Comparison of ENCODE assay signal across 15 cellular contexts in genomic region chr22:17846326-17846992, GRCh38.
DNase-seq lines count a peak whose midpoint lies in the region; ATAC-seq, FAIRE-seq and TF ChIP-seq lines count a peak whose summit lies in the region.
"Had no signal": no experiment of that assay in that cellular context is flagged by ENCODE, and none has a peak within 500 bp of the region (broad histone marks: within the 10 kb centered on the region; RNA-seq: fewer than 3 reads in every experiment).

No MANE protein-coding gene starts in this region.

- dilution Hi-C loops in keratinocyte (cut with MboI; ENCODE audit: extremely low pct_ligation_motif_present, low sequenced_read_pairs), result no loop called here

- peaks cover 27% of the 10 kb centered on the region for H3K36me3 Mint-ChIP-seq in brain
- H3K36me3 Mint-ChIP-seq in naive thymus-derived CD4-positive, alpha-beta T cell, result peaks cover 0 to 3% (median 0%) of the 10 kb centered on the region in 5 donors

- TF ChIP-seq EP300 in sigmoid colon (IDR thresholded peaks at IDR 0.05), result no peak

- H3K79me2 ChIP-seq in keratinocyte (ENCODE audit: control insufficient read depth, insufficient read depth, low read length), result peaks cover 4% of the 10 kb centered on the region

- H3K27me3 Mint-ChIP-seq in brain, result no peaks in the 10 kb centered on the region
- no peaks in the 10 kb centered on the region for H3K27me3 Mint-ChIP-seq in naive thymus-derived CD4-positive, alpha-beta T cell
- H3K27me3 Mint-ChIP-seq: activated B cell treated with CpG ODN at 0.5 μM for 24 hours; activated T-helper 17 cell treated with anti-CD3 and anti-CD28 coated beads, Interleukin-2, amount 50 U/mL, for 72 hours; B cell had no signal

- H3K4me3 ChIP-seq in keratinocyte (ENCODE audit: control insufficient read depth in 2 of 3, extremely low read depth in 1 of 3, insufficient read depth in 2 of 3, low read depth in 1 of 3, low read length in 3 of 3), result no peak overlapping the region
- peak overlapping the region in 1 of 4 donors; percentile 3 for H3K4me3 ChIP-seq in sigmoid colon
- H3K4me3 ChIP-seq in naive thymus-derived CD4-positive, alpha-beta T cell (ENCODE audit: low read length), result no peak overlapping the region
- H3K4me3 ChIP-seq: MG63 had no signal

- H3K4me1 ChIP-seq in keratinocyte (ENCODE audit: control insufficient read depth, extremely low read depth, insufficient read depth, low read length) (peaks cover 34% of the 10 kb centered on the region), sigmoid colon (peaks cover 0 to 80% (median 64%) of the 10 kb centered on the region in 4 donors)
- H3K4me1 ChIP-seq in naive thymus-derived CD4-positive, alpha-beta T cell (ENCODE audit: control insufficient read depth in 2 of 2, insufficient read depth in 2 of 2, low read length in 2 of 2), result peaks cover 0 to 7% of the 10 kb centered on the region in 2 donors

- no peak overlapping the region for H2AFZ ChIP-seq in keratinocyte (ENCODE audit: control insufficient read depth, low read length)

- peaks cover 22 to 33% of the 10 kb centered on the region in 2 experiments for H3K36me3 ChIP-seq in keratinocyte (ENCODE audit: control insufficient read depth in 2 of 2, extremely low read depth in 1 of 2, insufficient read depth in 2 of 2, low read length in 2 of 2)
- H3K36me3 ChIP-seq in sigmoid colon, result peaks cover 0 to 6% (median under 1%) of the 10 kb centered on the region in 4 donors
- H3K36me3 ChIP-seq in naive thymus-derived CD4-positive, alpha-beta T cell (ENCODE audit: control insufficient read depth in 2 of 3, insufficient read depth in 3 of 3, low read length in 3 of 3), result no peaks in the 10 kb centered on the region

- no peak for TF ChIP-seq POLR2A in sigmoid colon (IDR thresholded peaks at IDR 0.05)

- H3K9me3 Mint-ChIP-seq in brain, result no peaks in the 10 kb centered on the region
- no peaks in the 10 kb centered on the region for H3K9me3 Mint-ChIP-seq in naive thymus-derived CD4-positive, alpha-beta T cell
- H3K9me3 Mint-ChIP-seq: activated B cell treated with CpG ODN at 0.5 μM for 24 hours; activated T-helper 17 cell treated with anti-CD3 and anti-CD28 coated beads, Interleukin-2, amount 50 U/mL, for 72 hours had no signal

- H3K27ac Mint-ChIP-seq in brain, result peak overlapping the region in 4 of 5 experiments; percentile 77 to 92 (median 86)
- peak overlapping the region in 1 of 9 donors; percentile 29 for H3K27ac Mint-ChIP-seq in naive thymus-derived CD4-positive, alpha-beta T cell
- H3K27ac Mint-ChIP-seq: activated B cell treated with CpG ODN at 0.5 μM for 24 hours; activated T-helper 17 cell treated with anti-CD3 and anti-CD28 coated beads, Interleukin-2, amount 50 U/mL, for 72 hours; B cell had no signal

- peak overlapping the region in 1 of 5 experiments; percentile 31 for H3K4me3 Mint-ChIP-seq in brain
- H3K4me3 Mint-ChIP-seq in naive thymus-derived CD4-positive, alpha-beta T cell, result no peak overlapping the region
- H3K4me3 Mint-ChIP-seq: activated B cell treated with CpG ODN at 0.5 μM for 24 hours; activated T-helper 17 cell treated with anti-CD3 and anti-CD28 coated beads, Interleukin-2, amount 50 U/mL, for 72 hours; B cell had no signal

- H3K27ac ChIP-seq in keratinocyte (ENCODE audit: control insufficient read depth, insufficient read depth, low read length) (peak overlapping the region; percentile 75), sigmoid colon (peak overlapping the region; percentile 84 to 93 (median 90))
- H3K27ac ChIP-seq in naive thymus-derived CD4-positive, alpha-beta T cell (ENCODE audit: low read depth, low read length), result no peak overlapping the region

- DNase-seq in AG09319 (ENCODE audit: extremely low read depth, low read depth) (peak; percentile 24), keratinocyte (ENCODE audit: low read depth, low spot score) (no peak), sigmoid colon (peak; percentile 77), NCI-H226 (no peak)
- no peak for DNase-seq in naive thymus-derived CD4-positive, alpha-beta T cell
- DNase-seq in NK-92 treated with Interleukin-12 subunit alpha and Interleukin-12 subunit beta, amount 100 ng/mL, for 24 hours (lab: John Stamatoyannopoulos, UW), result no peak
- DNase-seq: activated B cell treated with CpG ODN at 0.5 μM for 24 hours, MG63, NCI-H526 treated with DMSO at 0.1 percent for 48 hours, SIG-M5 had no signal

- no peak for FAIRE-seq in keratinocyte (lab: Jason Lieb, UNC)
- FAIRE-seq: colon had no signal

- peaks cover 12% of the 10 kb centered on the region for H4K20me1 ChIP-seq in keratinocyte (ENCODE audit: control insufficient read depth, extremely low read depth, insufficient read depth, low read length)

- CTCF ChIA-PET in naive thymus-derived CD4-positive, alpha-beta T cell (lab: Charles Lee), result no interaction called here

- H3K4me2 ChIP-seq in keratinocyte (ENCODE audit: control insufficient read depth, extremely low read depth, insufficient read depth, low read depth, low read length), result no peak overlapping the region

- H3K9me3 ChIP-seq in keratinocyte (ENCODE audit: control insufficient read depth, low read depth, low read length) (no peaks in the 10 kb centered on the region), sigmoid colon (no peaks in the 10 kb centered on the region)
- H3K9me3 ChIP-seq in naive thymus-derived CD4-positive, alpha-beta T cell (ENCODE audit: control insufficient read depth in 2 of 3, low read length in 3 of 3), result no peaks in the 10 kb centered on the region
- H3K9me3 ChIP-seq: MG63 had no signal

- H3K27me3 ChIP-seq in keratinocyte (ENCODE audit: control insufficient read depth, extremely low read depth, insufficient read depth, low read length) (no peaks in the 10 kb centered on the region), sigmoid colon (no peaks in the 10 kb centered on the region)
- H3K27me3 ChIP-seq in naive thymus-derived CD4-positive, alpha-beta T cell (ENCODE audit: control insufficient read depth in 2 of 2, insufficient read depth in 2 of 2, low read length in 2 of 2), result no peaks in the 10 kb centered on the region
- H3K27me3 ChIP-seq: MG63 had no signal

- H3K9me1 ChIP-seq in keratinocyte (ENCODE audit: control insufficient read depth, extremely low read depth, insufficient read depth, low read length), result peaks cover 4% of the 10 kb centered on the region

- intact Hi-C loops in sigmoid colon (cut with DNase I), result no loop called here
- intact Hi-C loops in naive thymus-derived CD4-positive, alpha-beta T cell (cut with micrococcal nuclease), result no loop called here

- POLR2A ChIA-PET in naive thymus-derived CD4-positive, alpha-beta T cell (lab: Charles Lee), result no interaction called here

- H3K4me1 Mint-ChIP-seq in brain, result peaks cover 33% of the 10 kb centered on the region
- peaks cover 0 to 7% (median 4%) of the 10 kb centered on the region in 7 donors for H3K4me1 Mint-ChIP-seq in naive thymus-derived CD4-positive, alpha-beta T cell
- H3K4me1 Mint-ChIP-seq: activated T-helper 17 cell treated with anti-CD3 and anti-CD28 coated beads, Interleukin-2, amount 50 U/mL, for 72 hours; B cell had no signal

- TF ChIP-seq CTCF in AG09319 (IDR thresholded peaks at IDR 0.05; ENCODE audit: low read depth, low read length) (no peak), brain (conservative IDR thresholded peaks at IDR 0.05) (no peak), keratinocyte (optimal IDR thresholded peaks at IDR 0.05 in 1 of 3, IDR thresholded peaks at IDR 0.05 in 1 of 3, conservative IDR thresholded peaks at IDR 0.05 in 1 of 3; ENCODE audit: extremely low read depth in 1 of 3, insufficient read depth in 2 of 3, low read length in 3 of 3) (no peak), sigmoid colon (IDR thresholded peaks at IDR 0.05) (no peak)

- no peak for ATAC-seq in HG03469 (IDR thresholded peaks at IDR 0.05; ENCODE audit: unreplicated experiment)
- ATAC-seq in naive thymus-derived CD4-positive, alpha-beta T cell, result no peak
- ATAC-seq: activated T-helper 17 cell treated with anti-CD3 and anti-CD28 coated beads, Interleukin-2, amount 50 U/mL, for 72 hours had no signal

- WGBS in sigmoid colon, 2 donors, result 73 to 79% methylated on average over 13 of the region's 13 CpGs

- no peak overlapping the region for H3K9ac ChIP-seq in keratinocyte (ENCODE audit: control insufficient read depth, extremely low read depth, insufficient read depth, low read length)

Comparison
In these comparisons a context has a peak if more than half of its experiments do, and no peak if none do; other contexts are left out.
1. DNase-seq: peak in AG09319 (single experiment) and sigmoid colon (single experiment); none in keratinocyte (single experiment), naive thymus-derived CD4-positive, alpha-beta T cell (0 of 9), NK-92 treated with Interleukin-12 subunit alpha and Interleukin-12 subunit beta, amount 100 ng/mL, for 24 hours (single experiment) and NCI-H226 (single experiment).